Comparison of ENCODE assay signal across 8 cellular contexts in the genomic region with DNA sequence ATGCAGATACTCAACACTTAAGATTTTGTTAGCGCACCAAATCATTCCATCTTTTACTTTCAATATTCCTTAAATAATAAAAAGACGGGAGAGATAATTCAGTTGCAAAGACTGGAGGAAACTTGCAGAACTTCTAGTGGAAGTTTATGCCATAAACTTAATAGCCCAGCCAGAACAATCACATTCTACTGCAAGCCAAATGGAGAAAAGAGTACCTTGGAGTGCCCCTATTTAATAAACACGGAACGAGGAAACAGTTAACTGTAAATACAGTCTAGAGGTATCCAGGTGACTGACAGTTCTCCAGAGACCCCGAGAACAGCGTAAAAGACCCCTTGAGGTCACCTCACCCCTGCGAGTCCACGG. TPM values are rescaled to one million over a fixed set of nuclear protein-coding genes. Genes with fewer than 3 reads are reported as not detected.
DNase-seq lines count a peak whose midpoint lies in the region; ATAC-seq and TF ChIP-seq lines count a peak whose summit lies in the region.

No MANE protein-coding gene starts in this region.

- peak overlapping the region; percentile 96 for H3K4me3 Mint-ChIP-seq in CD4-positive, alpha-beta T cell
- peak overlapping the region; percentile 92 to 99 (median 94) for H3K4me3 Mint-ChIP-seq in naive thymus-derived CD8-positive, alpha-beta T cell

- H3K27me3 ChIP-seq in CD4-positive, alpha-beta T cell (ENCODE audit: control insufficient read depth, insufficient read depth, low read length) = no peaks in the 10 kb centered on the region
- no peaks in the 10 kb centered on the region for H3K27me3 ChIP-seq in dorsolateral prefrontal cortex

- H3K9me3 ChIP-seq in CD4-positive, alpha-beta T cell (ENCODE audit: control insufficient read depth, low read length) = no peaks in the 10 kb centered on the region
- H3K9me3 ChIP-seq in KOPT-K1 (ENCODE audit: insufficient read depth, low read length, poor library complexity, severe bottlenecking) = peaks cover 13% of the 10 kb centered on the region

- peak; percentile 9 for ATAC-seq in CD4-positive, alpha-beta T cell (ENCODE audit: poor library complexity)
- ATAC-seq in GM21381 (IDR thresholded peaks at IDR 0.05; ENCODE audit: unreplicated experiment) = peak; percentile 13
- ATAC-seq in naive thymus-derived CD8-positive, alpha-beta T cell = peak in 1 of 2 donors; percentile 31

- peak overlapping the region; percentile 52 to 99 (median 91) for H3K4me3 ChIP-seq in dorsolateral prefrontal cortex

- peaks cover 10% of the 10 kb centered on the region for H3K36me3 ChIP-seq in KOPT-K1 (ENCODE audit: insufficient read depth, low read length)

- H3K27ac ChIP-seq in CD4-positive, alpha-beta T cell (ENCODE audit: low read depth, low read length) = peak overlapping the region; percentile 90
- H3K27ac ChIP-seq in KOPT-K1 (ENCODE audit: low read depth, low read length, poor library complexity, severe bottlenecking) (peak overlapping the region; percentile 88), dorsolateral prefrontal cortex (peak overlapping the region in 37 of 59 donors; percentile 67 to 96 (median 84))

- DNase-seq in CD4-positive, alpha-beta T cell = no peak
- DNase-seq in dorsolateral prefrontal cortex (no peak), C1 segment of cervical spinal cord (lab: John Stamatoyannopoulos, UW) (no peak), inferior parietal cortex (ENCODE audit: extremely low spot score) (no peak)
- DNase-seq in naive thymus-derived CD8-positive, alpha-beta T cell = peak in 1 of 10 donors; percentile 4
- no peak for DNase-seq in effector CD4-positive, alpha-beta T cell

- TF ChIP-seq CTCF in CD4-positive, alpha-beta T cell (IDR thresholded peaks at IDR 0.05) = no peak
- no peak for TF ChIP-seq CTCF in dorsolateral prefrontal cortex (IDR thresholded peaks at IDR 0.05 in 54 of 56, conservative IDR thresholded peaks at IDR 0.05 in 2 of 56; ENCODE audit: low read depth in 1 of 56, partially characterized antibody in 56 of 56)

- H3K9me3 Mint-ChIP-seq in CD4-positive, alpha-beta T cell = no peaks in the 10 kb centered on the region
- peaks cover 0 to 4% (median 0%) of the 10 kb centered on the region in 9 donors for H3K9me3 Mint-ChIP-seq in naive thymus-derived CD8-positive, alpha-beta T cell

- H3K36me3 Mint-ChIP-seq in CD4-positive, alpha-beta T cell (ENCODE audit: low read depth) = peaks cover 39% of the 10 kb centered on the region
- H3K36me3 Mint-ChIP-seq in naive thymus-derived CD8-positive, alpha-beta T cell = peaks cover 0 to 13% (median 2%) of the 10 kb centered on the region in 3 donors

- POLR2A ChIA-PET in CD4-positive, alpha-beta T cell (lab: Charles Lee) = interaction anchor here (1.6 to 2.9 kb wide), 2 partner anchors 332 to 370 kb away, joined by 4 to 10 read pairs; a partner anchor contains a TSS
- POLR2A ChIA-PET in naive thymus-derived CD8-positive, alpha-beta T cell (lab: Charles Lee) = no interaction called here

- H3K27me3 Mint-ChIP-seq in CD4-positive, alpha-beta T cell = no peaks in the 10 kb centered on the region
- peaks cover 0 to 3% (median 0%) of the 10 kb centered on the region in 5 donors for H3K27me3 Mint-ChIP-seq in naive thymus-derived CD8-positive, alpha-beta T cell

- CTCF ChIA-PET in CD4-positive, alpha-beta T cell (lab: Charles Lee) = no interaction called here

- peak overlapping the region; percentile 97 for H3K27ac Mint-ChIP-seq in CD4-positive, alpha-beta T cell
- peak overlapping the region; percentile 95 to 98 (median 98) for H3K27ac Mint-ChIP-seq in naive thymus-derived CD8-positive, alpha-beta T cell

- peaks cover 58% of the 10 kb centered on the region for H3K4me1 Mint-ChIP-seq in CD4-positive, alpha-beta T cell (ENCODE audit: low read depth)
- H3K4me1 Mint-ChIP-seq in naive thymus-derived CD8-positive, alpha-beta T cell = peaks cover 19 to 52% (median 40%) of the 10 kb centered on the region in 4 donors

- intact Hi-C loops in CD4-positive, alpha-beta T cell (cut with DNase I, micrococcal nuclease) = loop anchor here (5.0 to 10.0 kb wide), 8 partner anchors 330 to 1968 kb away; a partner anchor contains a TSS
- intact Hi-C loops in dorsolateral prefrontal cortex (cut with DNase I) = no loop called here

RNA-seq across cellular contexts. Expression of a gene that starts 0.6 kb away (rescaled TPM):
- 1 to 10 TPM; 2.4 TPM for total RNA-seq in CD4-positive, alpha-beta T cell
- 10 to 100 TPM in 93 of 120 experiments, 1 to 10 TPM in 27; 7.5 to 24.0 (median 11.7) TPM for total RNA-seq in dorsolateral prefrontal cortex
- 10 to 100 TPM; 16.1 to 18.3 TPM for total RNA-seq in naive thymus-derived CD8-positive, alpha-beta T cell
- polyA plus RNA-seq in naive thymus-derived CD8-positive, alpha-beta T cell = 10 to 100 TPM; 10.2 to 15.9 (median 10.9) TPM

Comparison
In these comparisons a context has a peak if more than half of its experiments do, and no peak if none do; other contexts are left out.
1. intact Hi-C loops: an anchor here in CD4-positive, alpha-beta T cell (5.0 to 10.0 kb wide); none called in dorsolateral prefrontal cortex.